ENCODE assay signal across 13 cellular contexts in the genomic region with DNA sequence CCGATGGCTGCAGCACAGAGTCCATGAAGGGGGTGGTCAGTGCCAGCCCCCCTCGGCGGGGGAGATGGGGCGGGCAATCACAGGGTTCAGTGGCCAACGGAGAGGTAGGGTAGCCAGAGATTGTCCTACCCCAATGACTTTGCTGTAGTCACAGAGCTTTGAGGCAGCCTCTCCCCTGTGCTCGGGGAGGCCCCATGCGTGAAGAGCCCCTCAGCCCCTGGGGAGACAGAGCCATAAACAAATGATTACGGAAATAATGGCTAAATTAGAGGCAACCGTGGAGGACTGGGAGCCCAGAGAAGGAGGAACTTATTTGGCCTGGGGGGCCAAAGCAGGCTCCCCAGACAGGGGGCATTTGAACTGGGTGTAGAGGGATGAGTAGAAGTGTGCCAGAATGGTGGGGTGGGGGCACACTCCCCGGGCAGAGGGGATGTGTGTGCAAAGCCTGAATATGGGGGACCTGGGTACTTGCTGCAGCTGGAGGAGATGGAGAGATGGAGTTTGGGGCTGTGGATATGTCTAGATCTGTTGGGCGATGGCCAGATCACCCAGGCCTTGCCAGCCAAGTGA.
DNase-seq lines count a peak whose midpoint lies in the region; ATAC-seq and TF ChIP-seq lines count a peak whose summit lies in the region.
"Had no signal": no experiment of that assay in that cellular context is flagged by ENCODE, and none has a peak within 500 bp of the region (broad histone marks: within the 10 kb centered on the region; RNA-seq: fewer than 3 reads in every experiment).

No MANE protein-coding gene starts in this region.

- 86% methylated on average over 11 of the region's 11 CpGs for WGBS in smooth muscle cell (ENCODE audit: low lambda C conversion rate)

- H3K27me3 ChIP-seq in CD8-positive, alpha-beta memory T cell (ENCODE audit: insufficient read depth, low read length, poor library complexity, severe bottlenecking) = no peaks in the 10 kb centered on the region
- H3K27me3 ChIP-seq in foreskin keratinocyte (no peaks in the 10 kb centered on the region), smooth muscle cell (ENCODE audit: low read depth) (no peaks in the 10 kb centered on the region), left lung (no peaks in the 10 kb centered on the region)

- H3K36me3 Mint-ChIP-seq in CD8-positive, alpha-beta memory T cell = peaks cover 0 to 46% (median 3%) of the 10 kb centered on the region in 3 donors
- H3K36me3 Mint-ChIP-seq in activated CD8-positive, alpha-beta T cell treated with anti-CD3 and anti-CD28 coated beads for 36 hours (ENCODE audit: low read depth) = no peaks in the 10 kb centered on the region

- H3K9me3 ChIP-seq in CD8-positive, alpha-beta memory T cell (ENCODE audit: low read length) = no peaks in the 10 kb centered on the region
- H3K9me3 ChIP-seq in smooth muscle cell (replicated peaks; ENCODE audit: low read depth) (no peaks in the 10 kb centered on the region), left lung (no peaks in the 10 kb centered on the region)

- ATAC-seq in activated CD8-positive, alpha-beta T cell treated with anti-CD3 and anti-CD28 coated beads for 36 hours = no peak
- ATAC-seq in foreskin keratinocyte = no peak
- ATAC-seq in left lung = no peak
- no peak for ATAC-seq in GM18520 (IDR thresholded peaks at IDR 0.05; ENCODE audit: unreplicated experiment)
- ATAC-seq in HG03095 (IDR thresholded peaks at IDR 0.05; ENCODE audit: unreplicated experiment) = no peak

- H3K4me1 Mint-ChIP-seq in CD8-positive, alpha-beta memory T cell = peaks cover 0 to 12% (median 4%) of the 10 kb centered on the region in 3 donors
- peaks cover 3% of the 10 kb centered on the region for H3K4me1 Mint-ChIP-seq in activated CD8-positive, alpha-beta T cell treated with anti-CD3 and anti-CD28 coated beads for 36 hours (ENCODE audit: low read depth)

- peak overlapping the region; percentile 68 for H3K4me2 ChIP-seq in smooth muscle cell

- intact Hi-C loops in activated CD8-positive, alpha-beta T cell treated with anti-CD3 and anti-CD28 coated beads for 36 hours (cut with micrococcal nuclease) = no loop called here
- intact Hi-C loops in left lung (cut with DNase I) = no loop called here

- peaks cover 26% of the 10 kb centered on the region for H3K79me2 ChIP-seq in smooth muscle cell (ENCODE audit: low read depth)

- H3F3A ChIP-seq in smooth muscle cell (ENCODE audit: low read depth) = peaks cover 21% of the 10 kb centered on the region

- peak overlapping the region; percentile 30 to 97 (median 75) for H3K27ac Mint-ChIP-seq in CD8-positive, alpha-beta memory T cell
- H3K27ac Mint-ChIP-seq in activated CD8-positive, alpha-beta T cell treated with anti-CD3 and anti-CD28 coated beads for 36 hours = peak overlapping the region; percentile 36
- H3K27ac Mint-ChIP-seq: activated naive CD8-positive, alpha-beta T cell had no signal

- H3K27ac ChIP-seq in CD8-positive, alpha-beta memory T cell (ENCODE audit: low read depth, low read length) = no peak overlapping the region
- peak overlapping the region; percentile 11 for H3K27ac ChIP-seq in foreskin keratinocyte
- H3K27ac ChIP-seq in smooth muscle cell (ENCODE audit: low read depth) = peak overlapping the region; percentile 76
- H3K27ac ChIP-seq in left lung = peak overlapping the region in 1 of 2 donors; percentile 8

- H3K9me3 Mint-ChIP-seq in CD8-positive, alpha-beta memory T cell = no peaks in the 10 kb centered on the region
- H3K9me3 Mint-ChIP-seq in activated CD8-positive, alpha-beta T cell treated with anti-CD3 and anti-CD28 coated beads for 36 hours = no peaks in the 10 kb centered on the region

- no peak for DNase-seq in CD8-positive, alpha-beta memory T cell
- DNase-seq in activated CD8-positive, alpha-beta T cell treated with anti-CD3 and anti-CD28 coated beads for 36 hours = no peak
- DNase-seq in foreskin keratinocyte = no peak
- DNase-seq in smooth muscle cell (lab: John Stamatoyannopoulos, UW; ENCODE audit: unreplicated experiment) = no peak
- DNase-seq in left lung = no peak
- no peak for DNase-seq in putamen (ENCODE audit: low spot score)
- DNase-seq: activated CD8-positive, alpha-beta memory T cell treated with anti-CD3 and anti-CD28 coated beads for 24 hours; foreskin melanocyte; RPMI8226; T1000 had no signal

- peaks cover 76% of the 10 kb centered on the region for H4K20me1 ChIP-seq in smooth muscle cell (ENCODE audit: low read depth)

- H3K4me3 ChIP-seq in CD8-positive, alpha-beta memory T cell (ENCODE audit: low read length) = no peak overlapping the region
- H3K4me3 ChIP-seq in smooth muscle cell (no peak overlapping the region), left lung (no peak overlapping the region)

- H3K9ac ChIP-seq in smooth muscle cell (ENCODE audit: low read depth) = peak overlapping the region; percentile 77

- H3K36me3 ChIP-seq in CD8-positive, alpha-beta memory T cell (ENCODE audit: insufficient read depth, low read length) = peaks cover 12% of the 10 kb centered on the region
- no peaks in the 10 kb centered on the region for H3K36me3 ChIP-seq in smooth muscle cell (ENCODE audit: low read depth)
- peaks cover 0 to 54% of the 10 kb centered on the region in 2 donors for H3K36me3 ChIP-seq in left lung

- CTCF ChIA-PET in CD8-positive, alpha-beta memory T cell (lab: Charles Lee) = interaction anchor here (1.3 kb wide), 1 partner anchor 206 kb away, joined by 3 read pairs; no protein-coding TSS in a partner anchor
- CTCF ChIA-PET in activated CD8-positive, alpha-beta T cell treated with anti-CD3 and anti-CD28 coated beads for 36 hours (lab: Charles Lee) = no interaction called here

- no peak for TF ChIP-seq CTCF in activated CD8-positive, alpha-beta T cell treated with anti-CD3 and anti-CD28 coated beads for 36 hours (IDR thresholded peaks at IDR 0.05)
- TF ChIP-seq CTCF in foreskin keratinocyte (conservative IDR thresholded peaks at IDR 0.05) = no peak
- no peak for TF ChIP-seq CTCF in smooth muscle cell (IDR thresholded peaks at IDR 0.05; ENCODE audit: borderline replicate concordance, insufficient read depth, poor library complexity, severe bottlenecking)
- TF ChIP-seq CTCF in left lung (IDR thresholded peaks at IDR 0.05) = no peak

- H3K4me3 Mint-ChIP-seq in CD8-positive, alpha-beta memory T cell = no peak overlapping the region
- no peak overlapping the region for H3K4me3 Mint-ChIP-seq in activated CD8-positive, alpha-beta T cell treated with anti-CD3 and anti-CD28 coated beads for 36 hours
- H3K4me3 Mint-ChIP-seq: activated naive CD8-positive, alpha-beta T cell had no signal

- H3K27me3 Mint-ChIP-seq in CD8-positive, alpha-beta memory T cell = no peaks in the 10 kb centered on the region
- H3K27me3 Mint-ChIP-seq in activated CD8-positive, alpha-beta T cell treated with anti-CD3 and anti-CD28 coated beads for 36 hours = no peaks in the 10 kb centered on the region
- H3K27me3 Mint-ChIP-seq: activated naive CD8-positive, alpha-beta T cell had no signal

- POLR2A ChIA-PET in CD8-positive, alpha-beta memory T cell (lab: Charles Lee) = interaction anchor here (0.6 kb wide), 1 partner anchor 42 kb away, joined by 6 read pairs; no protein-coding TSS in a partner anchor
- POLR2A ChIA-PET in activated CD8-positive, alpha-beta T cell treated with anti-CD3 and anti-CD28 coated beads for 36 hours (lab: Charles Lee) = no interaction called here

- H2AFZ ChIP-seq in smooth muscle cell (ENCODE audit: low read depth) = no peak overlapping the region

- no peaks in the 10 kb centered on the region for H3K4me1 ChIP-seq in CD8-positive, alpha-beta memory T cell (ENCODE audit: insufficient read depth, low read length)
- H3K4me1 ChIP-seq in foreskin keratinocyte (peaks cover 5% of the 10 kb centered on the region), smooth muscle cell (ENCODE audit: low read depth) (peaks cover 13% of the 10 kb centered on the region), left lung (peaks cover 14 to 59% of the 10 kb centered on the region in 2 donors)
